Comparison of ENCODE assay signal across 15 cellular contexts in the genomic region with DNA sequence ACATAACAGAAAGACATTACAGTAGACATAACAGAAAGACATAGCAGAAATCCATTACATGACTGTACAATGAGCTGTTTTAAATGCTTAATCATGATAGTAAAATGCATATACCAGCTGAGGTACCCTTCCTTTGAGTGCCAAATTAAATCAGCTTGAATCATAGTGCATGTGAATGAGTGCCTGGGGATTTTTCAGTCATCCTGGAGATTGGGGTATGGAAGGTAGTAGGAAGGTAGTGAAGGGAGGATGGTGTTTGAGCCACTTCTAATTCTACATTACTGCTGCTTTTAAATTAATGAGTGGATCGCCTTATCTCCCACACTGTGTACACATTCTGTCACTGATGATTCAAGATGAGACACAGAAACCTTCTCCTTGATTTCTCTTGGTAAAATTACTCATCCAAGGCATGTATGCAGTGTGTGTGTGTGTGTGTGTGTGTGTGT.
A peak's percentile ranks its signal among the peaks of the same experiment; 100 is the strongest.
DNase-seq lines count a peak whose midpoint lies in the region; ATAC-seq and TF ChIP-seq lines count a peak whose summit lies in the region.
"Had no signal": no experiment of that assay in that cellular context is flagged by ENCODE, and none has a peak within 500 bp of the region (broad histone marks: within the 10 kb centered on the region; RNA-seq: fewer than 3 reads in every experiment).

No MANE protein-coding gene starts in this region.

- no peak overlapping the region for H3K27ac Mint-ChIP-seq in Calu3 (ENCODE audit: unreplicated experiment)

- intact Hi-C loops in PC-3 (cut with micrococcal nuclease) (loop anchor here (1.0 to 2.0 kb wide), 5 partner anchors 50 to 184 kb away; no protein-coding TSS in a partner anchor), Calu3 (cut with micrococcal nuclease; ENCODE audit: unreplicated experiment) (no loop called here)

- H3K9me3 ChIP-seq in PC-3 (ENCODE audit: low read length): no peaks in the 10 kb centered on the region
- H3K9me3 ChIP-seq in smooth muscle cell (replicated peaks; ENCODE audit: low read depth): no peaks in the 10 kb centered on the region
- H3K9me3 ChIP-seq in effector memory CD4-positive, alpha-beta T cell (ENCODE audit: control insufficient read depth, low read length): no peaks in the 10 kb centered on the region
- H3K9me3 ChIP-seq: Peyer's patch had no signal

- H3K36me3 ChIP-seq in PC-3 (ENCODE audit: low read depth, low read length) (no peaks in the 10 kb centered on the region), smooth muscle cell (ENCODE audit: low read depth) (no peaks in the 10 kb centered on the region)
- H3K36me3 ChIP-seq in effector memory CD4-positive, alpha-beta T cell (ENCODE audit: control insufficient read depth, insufficient read depth, low read length): no peaks in the 10 kb centered on the region
- H3K36me3 ChIP-seq: Peyer's patch had no signal

- H3K9ac ChIP-seq in PC-3 (ENCODE audit: low read length) (peak overlapping the region; percentile 55), smooth muscle cell (ENCODE audit: low read depth) (no peak overlapping the region)

- H3K27me3 ChIP-seq in PC-3 (ENCODE audit: low read length) (no peaks in the 10 kb centered on the region), smooth muscle cell (ENCODE audit: low read depth) (peaks cover 4% of the 10 kb centered on the region)
- no peaks in the 10 kb centered on the region for H3K27me3 ChIP-seq in effector memory CD4-positive, alpha-beta T cell (replicated peaks; ENCODE audit: control insufficient read depth, insufficient read depth, low read length, poor library complexity, severe bottlenecking)
- H3K27me3 ChIP-seq: Peyer's patch had no signal

- 29% methylated on average over 1 of the region's 1 CpG for WGBS in smooth muscle cell (ENCODE audit: low lambda C conversion rate)

- H2AFZ ChIP-seq in PC-3 (ENCODE audit: low read length): no peak overlapping the region
- H2AFZ ChIP-seq in smooth muscle cell (ENCODE audit: low read depth): peak overlapping the region; percentile 59

- ATAC-seq in PC-3: peak; percentile 93
- ATAC-seq: GM12878 had no signal

- H3K27ac ChIP-seq in PC-3 (ENCODE audit: low read length) (peak overlapping the region; percentile 89), smooth muscle cell (ENCODE audit: low read depth) (peak overlapping the region; percentile 81)
- no peak overlapping the region for H3K27ac ChIP-seq in effector memory CD4-positive, alpha-beta T cell (ENCODE audit: insufficient read depth, low read length, poor library complexity, severe bottlenecking)
- H3K27ac ChIP-seq: Peyer's patch had no signal

- BruUV-seq in PC-3 (replicated peaks; lab: Mats Ljungman, UMichigan) (no TSS peak), Calu3 (replicated peaks; lab: Mats Ljungman, UMichigan) (no TSS peak)

- no peaks in the 10 kb centered on the region for H3K36me3 Mint-ChIP-seq in Calu3 (ENCODE audit: insufficient read depth, unreplicated experiment)

- peaks cover 28% of the 10 kb centered on the region for H3K4me1 ChIP-seq in PC-3 (ENCODE audit: insufficient read depth, low read length)
- H3K4me1 ChIP-seq in smooth muscle cell (ENCODE audit: low read depth): peaks cover 3% of the 10 kb centered on the region
- H3K4me1 ChIP-seq in effector memory CD4-positive, alpha-beta T cell (ENCODE audit: control insufficient read depth, insufficient read depth, low read length, poor library complexity, severe bottlenecking): no peaks in the 10 kb centered on the region
- H3K4me1 ChIP-seq: Peyer's patch had no signal

- H3F3A ChIP-seq in PC-3 (ENCODE audit: low read length, unreplicated experiment): no peaks in the 10 kb centered on the region
- H3F3A ChIP-seq in smooth muscle cell (ENCODE audit: low read depth): no peaks in the 10 kb centered on the region

- H3K79me2 ChIP-seq in PC-3 (ENCODE audit: low read length): no peaks in the 10 kb centered on the region
- H3K79me2 ChIP-seq in smooth muscle cell (ENCODE audit: low read depth): no peaks in the 10 kb centered on the region

- H3K4me3 Mint-ChIP-seq in Calu3 (ENCODE audit: low read depth, unreplicated experiment): no peak overlapping the region

- POLR2A ChIA-PET in PC-3 (lab: Charles Lee; ENCODE audit: unreplicated experiment): no interaction called here

- H3K9me3 Mint-ChIP-seq in Calu3 (ENCODE audit: low read depth, unreplicated experiment): peaks cover 7% of the 10 kb centered on the region

- H3K27me3 Mint-ChIP-seq in Calu3 (ENCODE audit: unreplicated experiment): no peaks in the 10 kb centered on the region

- H3K4me2 ChIP-seq in PC-3 (ENCODE audit: low read length) (peak overlapping the region; percentile 71), smooth muscle cell (peak overlapping the region; percentile 64)

- DNase-seq in NCI-H1436 (lab: John Stamatoyannopoulos, UW): peak; percentile 5
- DNase-seq in NCI-H1436 treated with DMSO at 0.1 percent for 48 hours (lab: John Stamatoyannopoulos, UW): no peak
- peak; percentile 90 for DNase-seq in PC-3
- peak; percentile 27 for DNase-seq in epithelial cell of proximal tubule (ENCODE audit: low read depth)
- no peak for DNase-seq in smooth muscle cell (lab: John Stamatoyannopoulos, UW; ENCODE audit: unreplicated experiment)
- DNase-seq in mucosa of gallbladder (ENCODE audit: low spot score): no peak
- DNase-seq in effector memory CD4-positive, alpha-beta T cell: no peak
- no peak for DNase-seq in Calu3
- DNase-seq: 8988T, activated gamma-delta T cell, DMS 273 treated with DMSO at 0.1 percent for 48 hours, Peyer's patch, posterior cingulate gyrus, trophoblast cell had no signal

- no peaks in the 10 kb centered on the region for H3K9me2 ChIP-seq in PC-3 (replicated peaks; ENCODE audit: low read length)

- H3K4me3 ChIP-seq in PC-3 (ENCODE audit: low read length): peak overlapping the region; percentile 1; the same call in 1 of the 2 replicates
- H3K4me3 ChIP-seq in epithelial cell of proximal tubule (ENCODE audit: low read depth, low read length): no peak overlapping the region
- no peak overlapping the region for H3K4me3 ChIP-seq in smooth muscle cell
- no peak overlapping the region for H3K4me3 ChIP-seq in effector memory CD4-positive, alpha-beta T cell (ENCODE audit: insufficient read depth, low read depth, low read length, poor library complexity, severe bottlenecking)
- H3K4me3 ChIP-seq: GM12878, Peyer's patch had no signal

- CTCF ChIA-PET in PC-3 (lab: Charles Lee): interaction anchor here (0.9 kb wide), 1 partner anchor 83 kb away, joined by 3 read pairs; no protein-coding TSS in a partner anchor
- CTCF ChIA-PET in Calu3 (lab: Charles Lee): no interaction called here

- H3K4me1 Mint-ChIP-seq in Calu3 (ENCODE audit: low read depth, unreplicated experiment): no peaks in the 10 kb centered on the region

- TF ChIP-seq CTCF in PC-3 (conservative IDR thresholded peaks at IDR 0.05; ENCODE audit: low read depth, low read length) (no peak), epithelial cell of proximal tubule (conservative IDR thresholded peaks at IDR 0.05; ENCODE audit: low read depth, low read length) (no peak), smooth muscle cell (IDR thresholded peaks at IDR 0.05; ENCODE audit: borderline replicate concordance, insufficient read depth, poor library complexity, severe bottlenecking) (no peak), Calu3 (IDR thresholded peaks at IDR 0.05; ENCODE audit: unreplicated experiment) (no peak)

- H4K20me1 ChIP-seq in PC-3 (ENCODE audit: low read length): no peaks in the 10 kb centered on the region
- no peaks in the 10 kb centered on the region for H4K20me1 ChIP-seq in smooth muscle cell (ENCODE audit: low read depth)

Comparison
In these comparisons a context has a peak if more than half of its experiments do, and no peak if none do; other contexts are left out.
1. DNase-seq: peak in NCI-H1436 (single experiment), PC-3 (single experiment) and epithelial cell of proximal tubule (single experiment); none in NCI-H1436 treated with DMSO at 0.1 percent for 48 hours (single experiment), smooth muscle cell (single experiment), mucosa of gallbladder (single experiment), effector memory CD4-positive, alpha-beta T cell (0 of 3) and Calu3 (single experiment).